1 cellular context compared by ENCODE assay signal in the genomic region with DNA sequence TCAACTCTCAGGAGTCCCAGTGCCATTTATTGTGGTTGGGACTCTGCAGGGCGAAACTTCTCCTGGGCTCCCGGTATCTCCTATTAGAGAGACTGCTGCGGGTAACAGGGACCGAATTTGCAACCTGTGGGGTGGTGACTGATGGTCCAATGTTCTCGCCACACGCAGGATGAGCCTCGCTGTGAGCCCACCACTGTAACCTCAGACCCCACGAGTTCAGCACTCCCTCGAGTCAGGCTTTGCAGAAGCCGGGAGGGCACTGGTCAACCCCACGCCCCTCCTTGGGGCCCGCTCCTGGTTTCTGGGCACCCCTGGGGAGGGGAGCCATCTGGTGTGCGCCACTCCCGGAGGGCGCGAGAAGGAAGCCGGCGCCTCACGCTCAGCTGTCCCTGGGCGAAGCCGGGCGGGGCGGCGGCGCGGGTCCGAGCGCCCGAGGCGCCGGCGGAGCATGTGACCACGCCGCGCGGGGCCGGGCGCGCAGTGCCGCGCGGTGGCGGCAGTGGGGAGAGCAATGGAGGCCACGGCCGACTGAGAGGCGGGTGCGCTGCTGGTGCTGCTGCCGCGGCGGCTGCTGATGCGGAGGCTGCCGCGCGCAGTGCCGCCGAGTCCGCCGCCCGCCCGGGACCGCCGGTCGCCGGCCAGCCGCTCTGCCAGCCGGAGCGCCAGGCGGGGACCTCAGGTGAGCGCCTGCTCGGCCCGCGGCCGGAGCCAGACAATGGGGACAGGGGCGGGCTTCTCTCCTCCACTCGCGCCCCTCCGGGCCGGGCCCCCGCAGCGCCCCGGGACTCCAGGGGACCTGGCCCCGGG.
TF ChIP-seq lines count a peak whose summit lies in the region.

No MANE protein-coding gene starts in this region.

TF ChIP-seq in K562, 482 proteins besides CTCF, POLR2A, EP300 and RAD21 (continued from another document and continues in another):
- TF ChIP-seq CUX1 (CRISPR knock-in tag; IDR thresholded peaks at IDR 0.05) (no peak), HOXB6 (CRISPR knock-in tag; IDR thresholded peaks at IDR 0.05; ENCODE audit: borderline replicate concordance) (no peak), ZNF165 (CRISPR knock-in tag; IDR thresholded peaks at IDR 0.05; ENCODE audit: borderline replicate concordance) (no peak), HMG20B (CRISPR knock-in tag; IDR thresholded peaks at IDR 0.05) (no peak), RBM25 (IDR thresholded peaks at IDR 0.05; ENCODE audit: low read depth, low read length, severe bottlenecking) (no peak), RBM17 (IDR thresholded peaks at IDR 0.05; ENCODE audit: borderline replicate concordance, low read depth, low read length) (no peak), ZNF354B (CRISPR knock-in tag; IDR thresholded peaks at IDR 0.05) (no peak), NCOA1 (IDR thresholded peaks at IDR 0.05; ENCODE audit: low read depth) (no peak), NFE2 (IDR thresholded peaks at IDR 0.05; ENCODE audit: low read depth) (no peak), NRF1 (conservative IDR thresholded peaks at IDR 0.05 in 1 of 2, IDR thresholded peaks at IDR 0.05 in 1 of 2) (no peak; a peak in 1 of 4 replicates), AFF4 (CRISPR knock-in tag; IDR thresholded peaks at IDR 0.05) (no peak), EGR1 (conservative IDR thresholded peaks at IDR 0.05) (no peak), NKRF (IDR thresholded peaks at IDR 0.05; ENCODE audit: borderline replicate concordance) (no peak), ILK (tag; IDR thresholded peaks at IDR 0.05; ENCODE audit: borderline replicate concordance, low read depth) (no peak), TBP (optimal IDR thresholded peaks at IDR 0.05; ENCODE audit: low read depth, low read length) (peak; percentile 13), ZNF507 (tag; conservative IDR thresholded peaks at IDR 0.05) (no peak), CC2D1A (IDR thresholded peaks at IDR 0.05) (no peak), TRIM28 (IDR thresholded peaks at IDR 0.05) (no peak), ZBTB43 (CRISPR knock-in tag; IDR thresholded peaks at IDR 0.05) (no peak), ATF6 (CRISPR knock-in tag; IDR thresholded peaks at IDR 0.05) (no peak)
- TF ChIP-seq, protein P1, sequence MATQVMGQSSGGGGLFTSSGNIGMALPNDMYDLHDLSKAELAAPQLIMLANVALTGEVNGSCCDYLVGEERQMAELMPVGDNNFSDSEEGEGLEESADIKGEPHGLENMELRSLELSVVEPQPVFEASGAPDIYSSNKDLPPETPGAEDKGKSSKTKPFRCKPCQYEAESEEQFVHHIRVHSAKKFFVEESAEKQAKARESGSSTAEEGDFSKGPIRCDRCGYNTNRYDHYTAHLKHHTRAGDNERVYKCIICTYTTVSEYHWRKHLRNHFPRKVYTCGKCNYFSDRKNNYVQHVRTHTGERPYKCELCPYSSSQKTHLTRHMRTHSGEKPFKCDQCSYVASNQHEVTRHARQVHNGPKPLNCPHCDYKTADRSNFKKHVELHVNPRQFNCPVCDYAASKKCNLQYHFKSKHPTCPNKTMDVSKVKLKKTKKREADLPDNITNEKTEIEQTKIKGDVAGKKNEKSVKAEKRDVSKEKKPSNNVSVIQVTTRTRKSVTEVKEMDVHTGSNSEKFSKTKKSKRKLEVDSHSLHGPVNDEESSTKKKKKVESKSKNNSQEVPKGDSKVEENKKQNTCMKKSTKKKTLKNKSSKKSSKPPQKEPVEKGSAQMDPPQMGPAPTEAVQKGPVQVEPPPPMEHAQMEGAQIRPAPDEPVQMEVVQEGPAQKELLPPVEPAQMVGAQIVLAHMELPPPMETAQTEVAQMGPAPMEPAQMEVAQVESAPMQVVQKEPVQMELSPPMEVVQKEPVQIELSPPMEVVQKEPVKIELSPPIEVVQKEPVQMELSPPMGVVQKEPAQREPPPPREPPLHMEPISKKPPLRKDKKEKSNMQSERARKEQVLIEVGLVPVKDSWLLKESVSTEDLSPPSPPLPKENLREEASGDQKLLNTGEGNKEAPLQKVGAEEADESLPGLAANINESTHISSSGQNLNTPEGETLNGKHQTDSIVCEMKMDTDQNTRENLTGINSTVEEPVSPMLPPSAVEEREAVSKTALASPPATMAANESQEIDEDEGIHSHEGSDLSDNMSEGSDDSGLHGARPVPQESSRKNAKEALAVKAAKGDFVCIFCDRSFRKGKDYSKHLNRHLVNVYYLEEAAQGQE (CRISPR knock-in tag; IDR thresholded peaks at IDR 0.05; ENCODE audit: low read depth), result no peak
- TF ChIP-seq, protein P2, sequence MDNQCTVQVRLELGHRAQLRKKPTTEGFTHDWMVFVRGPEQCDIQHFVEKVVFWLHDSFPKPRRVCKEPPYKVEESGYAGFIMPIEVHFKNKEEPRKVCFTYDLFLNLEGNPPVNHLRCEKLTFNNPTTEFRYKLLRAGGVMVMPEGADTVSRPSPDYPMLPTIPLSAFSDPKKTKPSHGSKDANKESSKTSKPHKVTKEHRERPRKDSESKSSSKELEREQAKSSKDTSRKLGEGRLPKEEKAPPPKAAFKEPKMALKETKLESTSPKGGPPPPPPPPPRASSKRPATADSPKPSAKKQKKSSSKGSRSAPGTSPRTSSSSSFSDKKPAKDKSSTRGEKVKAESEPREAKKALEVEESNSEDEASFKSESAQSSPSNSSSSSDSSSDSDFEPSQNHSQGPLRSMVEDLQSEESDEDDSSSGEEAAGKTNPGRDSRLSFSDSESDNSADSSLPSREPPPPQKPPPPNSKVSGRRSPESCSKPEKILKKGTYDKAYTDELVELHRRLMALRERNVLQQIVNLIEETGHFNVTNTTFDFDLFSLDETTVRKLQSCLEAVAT (IDR thresholded peaks at IDR 0.05), result no peak
- TF ChIP-seq, protein P3, sequence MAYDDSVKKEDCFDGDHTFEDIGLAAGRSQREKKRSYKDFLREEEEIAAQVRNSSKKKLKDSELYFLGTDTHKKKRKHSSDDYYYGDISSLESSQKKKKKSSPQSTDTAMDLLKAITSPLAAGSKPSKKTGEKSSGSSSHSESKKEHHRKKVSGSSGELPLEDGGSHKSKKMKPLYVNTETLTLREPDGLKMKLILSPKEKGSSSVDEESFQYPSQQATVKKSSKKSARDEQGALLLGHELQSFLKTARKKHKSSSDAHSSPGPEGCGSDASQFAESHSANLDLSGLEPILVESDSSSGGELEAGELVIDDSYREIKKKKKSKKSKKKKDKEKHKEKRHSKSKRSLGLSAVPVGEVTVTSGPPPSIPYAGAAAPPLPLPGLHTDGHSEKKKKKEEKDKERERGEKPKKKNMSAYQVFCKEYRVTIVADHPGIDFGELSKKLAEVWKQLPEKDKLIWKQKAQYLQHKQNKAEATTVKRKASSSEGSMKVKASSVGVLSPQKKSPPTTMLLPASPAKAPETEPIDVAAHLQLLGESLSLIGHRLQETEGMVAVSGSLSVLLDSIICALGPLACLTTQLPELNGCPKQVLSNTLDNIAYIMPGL (CRISPR knock-in tag; IDR thresholded peaks at IDR 0.05), result no peak
- TF ChIP-seq, protein P4, sequence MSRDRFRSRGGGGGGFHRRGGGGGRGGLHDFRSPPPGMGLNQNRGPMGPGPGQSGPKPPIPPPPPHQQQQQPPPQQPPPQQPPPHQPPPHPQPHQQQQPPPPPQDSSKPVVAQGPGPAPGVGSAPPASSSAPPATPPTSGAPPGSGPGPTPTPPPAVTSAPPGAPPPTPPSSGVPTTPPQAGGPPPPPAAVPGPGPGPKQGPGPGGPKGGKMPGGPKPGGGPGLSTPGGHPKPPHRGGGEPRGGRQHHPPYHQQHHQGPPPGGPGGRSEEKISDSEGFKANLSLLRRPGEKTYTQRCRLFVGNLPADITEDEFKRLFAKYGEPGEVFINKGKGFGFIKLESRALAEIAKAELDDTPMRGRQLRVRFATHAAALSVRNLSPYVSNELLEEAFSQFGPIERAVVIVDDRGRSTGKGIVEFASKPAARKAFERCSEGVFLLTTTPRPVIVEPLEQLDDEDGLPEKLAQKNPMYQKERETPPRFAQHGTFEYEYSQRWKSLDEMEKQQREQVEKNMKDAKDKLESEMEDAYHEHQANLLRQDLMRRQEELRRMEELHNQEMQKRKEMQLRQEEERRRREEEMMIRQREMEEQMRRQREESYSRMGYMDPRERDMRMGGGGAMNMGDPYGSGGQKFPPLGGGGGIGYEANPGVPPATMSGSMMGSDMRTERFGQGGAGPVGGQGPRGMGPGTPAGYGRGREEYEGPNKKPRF (IDR thresholded peaks at IDR 0.05; ENCODE audit: low read depth, low read length), result no peak
